In the genomic region with DNA sequence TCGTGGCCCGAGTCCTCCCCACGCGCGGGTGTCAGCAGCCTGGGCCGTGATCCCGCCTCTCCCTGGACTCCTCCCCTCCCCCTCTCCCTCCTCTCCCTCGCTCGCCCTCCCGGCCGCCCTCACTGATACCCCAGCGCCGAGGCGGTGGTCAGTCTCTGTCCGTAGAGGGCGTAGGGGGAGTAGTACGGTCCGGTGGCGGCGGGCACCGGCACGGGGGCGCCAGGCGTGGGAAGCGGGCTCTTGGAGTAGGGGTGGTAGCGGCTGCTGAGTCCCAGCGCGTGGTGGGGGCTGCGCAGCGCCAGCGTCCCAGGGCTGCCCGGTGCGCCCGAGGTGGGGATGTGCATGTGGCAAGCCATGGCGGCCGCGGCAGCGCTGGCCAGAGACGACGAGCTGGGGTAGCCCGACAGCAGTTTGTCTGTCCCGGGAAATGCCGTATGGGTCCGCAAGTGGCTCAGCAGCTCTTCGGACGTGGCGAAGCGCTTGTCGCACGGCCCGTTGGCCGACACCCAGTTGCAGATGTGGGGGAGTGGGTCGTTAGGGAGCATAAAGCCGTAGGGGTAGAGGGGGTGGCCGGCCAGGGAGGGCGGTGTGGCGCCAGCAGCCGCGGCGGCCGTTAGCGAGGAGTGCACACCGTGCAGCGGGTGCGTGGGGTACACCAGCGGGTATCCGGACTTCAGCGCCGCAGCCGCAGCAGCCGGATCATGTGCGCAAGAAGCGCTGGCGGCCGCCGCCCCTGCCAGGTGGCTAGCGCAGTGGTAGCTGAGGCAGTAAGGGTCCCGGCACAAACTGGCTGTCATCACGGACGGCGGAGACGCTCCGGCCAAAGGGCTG, we compare ENCODE assay signal across 1 cellular context.
TF ChIP-seq lines count a peak whose summit lies in the region.

No MANE protein-coding gene starts in this region.

TF ChIP-seq in H1, 55 proteins besides CTCF, POLR2A, EP300 and RAD21:
- TF ChIP-seq, protein P1, sequence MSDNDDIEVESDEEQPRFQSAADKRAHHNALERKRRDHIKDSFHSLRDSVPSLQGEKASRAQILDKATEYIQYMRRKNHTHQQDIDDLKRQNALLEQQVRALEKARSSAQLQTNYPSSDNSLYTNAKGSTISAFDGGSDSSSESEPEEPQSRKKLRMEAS (IDR thresholded peaks at IDR 0.05), result 0 out of 2 replicates have a peak, but pooled peaks have one; percentile 33
- TF ChIP-seq POLR2AphosphoS5 (IDR thresholded peaks at IDR 0.05; ENCODE audit: low read depth, low read length) (no peak), TAF7 (optimal IDR thresholded peaks at IDR 0.05; ENCODE audit: borderline replicate concordance, low read depth, low read length) (no peak), CBX8 (IDR thresholded peaks at IDR 0.05; ENCODE audit: borderline replicate concordance, low read depth, low read length) (no peak), RNF2 (IDR thresholded peaks at IDR 0.05; ENCODE audit: borderline replicate concordance, low read depth, low read length, missing control alignments, poor library complexity, severe bottlenecking) (peak; percentile 96), CHD2 (IDR thresholded peaks at IDR 0.05; ENCODE audit: low read length) (no peak), SIRT6 (IDR thresholded peaks at IDR 0.05; ENCODE audit: low read length) (no peak), ZNF274 (IDR thresholded peaks at IDR 0.05; ENCODE audit: borderline replicate concordance, extremely low read depth, low read length) (no peak), JUND (IDR thresholded peaks at IDR 0.05; ENCODE audit: low read length) (no peak), POU5F1 (IDR thresholded peaks at IDR 0.05; ENCODE audit: low read depth, low read length) (no peak), SUZ12 (IDR thresholded peaks at IDR 0.05; ENCODE audit: low read length) (peak; percentile 99), EZH2 (IDR thresholded peaks at IDR 0.05; ENCODE audit: low read depth, low read length, severe bottlenecking) (peak; percentile 100), TEAD4 (IDR thresholded peaks at IDR 0.05; ENCODE audit: low read depth, low read length) (no peak), RBBP5 (IDR thresholded peaks at IDR 0.05; ENCODE audit: borderline replicate concordance, low read depth, low read length) (0 out of 2 replicates have a peak, but pooled peaks have one; percentile 38), GABPA (IDR thresholded peaks at IDR 0.05; ENCODE audit: borderline replicate concordance, insufficient read depth, low read length) (no peak), EGR1 (IDR thresholded peaks at IDR 0.05; ENCODE audit: borderline replicate concordance, low read depth, low read length) (no peak), TCF12 (IDR thresholded peaks at IDR 0.05; ENCODE audit: low read depth, low read length) (no peak), KDM4A (IDR thresholded peaks at IDR 0.05; ENCODE audit: low read depth, low read length, severe bottlenecking) (peak; percentile 76), HDAC2 (IDR thresholded peaks at IDR 0.05; ENCODE audit: borderline replicate concordance in 1 of 2, low read depth in 2 of 2, low read length in 2 of 2) (0 out of 4 replicates have a peak, but pooled peaks of 1 of the 2 experiments have one; percentile 48), YY1 (IDR thresholded peaks at IDR 0.05; ENCODE audit: low read depth, low read length) (no peak), HDAC6 (IDR thresholded peaks at IDR 0.05; ENCODE audit: low read depth, low read length) (no peak), KDM1A (IDR thresholded peaks at IDR 0.05; ENCODE audit: borderline replicate concordance, low read length) (no peak), CREB1 (IDR thresholded peaks at IDR 0.05) (0 out of 2 replicates have a peak, but pooled peaks have one; percentile 18), CEBPB (IDR thresholded peaks at IDR 0.05; ENCODE audit: low read depth, low read length) (no peak), CTBP2 (IDR thresholded peaks at IDR 0.05; ENCODE audit: borderline replicate concordance, insufficient read depth, insufficient read length, low read length) (peak; percentile 48), SRF (IDR thresholded peaks at IDR 0.05; ENCODE audit: low read depth, low read length) (no peak)
- TF ChIP-seq, protein P2, sequence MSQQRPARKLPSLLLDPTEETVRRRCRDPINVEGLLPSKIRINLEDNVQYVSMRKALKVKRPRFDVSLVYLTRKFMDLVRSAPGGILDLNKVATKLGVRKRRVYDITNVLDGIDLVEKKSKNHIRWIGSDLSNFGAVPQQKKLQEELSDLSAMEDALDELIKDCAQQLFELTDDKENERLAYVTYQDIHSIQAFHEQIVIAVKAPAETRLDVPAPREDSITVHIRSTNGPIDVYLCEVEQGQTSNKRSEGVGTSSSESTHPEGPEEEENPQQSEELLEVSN (IDR thresholded peaks at IDR 0.05), result 0 out of 2 replicates have a peak, but pooled peaks have one; percentile 31
- TF ChIP-seq, protein P3, sequence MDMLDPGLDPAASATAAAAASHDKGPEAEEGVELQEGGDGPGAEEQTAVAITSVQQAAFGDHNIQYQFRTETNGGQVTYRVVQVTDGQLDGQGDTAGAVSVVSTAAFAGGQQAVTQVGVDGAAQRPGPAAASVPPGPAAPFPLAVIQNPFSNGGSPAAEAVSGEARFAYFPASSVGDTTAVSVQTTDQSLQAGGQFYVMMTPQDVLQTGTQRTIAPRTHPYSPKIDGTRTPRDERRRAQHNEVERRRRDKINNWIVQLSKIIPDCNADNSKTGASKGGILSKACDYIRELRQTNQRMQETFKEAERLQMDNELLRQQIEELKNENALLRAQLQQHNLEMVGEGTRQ (IDR thresholded peaks at IDR 0.05; ENCODE audit: low read length), result no peak
